In the genomic region with DNA sequence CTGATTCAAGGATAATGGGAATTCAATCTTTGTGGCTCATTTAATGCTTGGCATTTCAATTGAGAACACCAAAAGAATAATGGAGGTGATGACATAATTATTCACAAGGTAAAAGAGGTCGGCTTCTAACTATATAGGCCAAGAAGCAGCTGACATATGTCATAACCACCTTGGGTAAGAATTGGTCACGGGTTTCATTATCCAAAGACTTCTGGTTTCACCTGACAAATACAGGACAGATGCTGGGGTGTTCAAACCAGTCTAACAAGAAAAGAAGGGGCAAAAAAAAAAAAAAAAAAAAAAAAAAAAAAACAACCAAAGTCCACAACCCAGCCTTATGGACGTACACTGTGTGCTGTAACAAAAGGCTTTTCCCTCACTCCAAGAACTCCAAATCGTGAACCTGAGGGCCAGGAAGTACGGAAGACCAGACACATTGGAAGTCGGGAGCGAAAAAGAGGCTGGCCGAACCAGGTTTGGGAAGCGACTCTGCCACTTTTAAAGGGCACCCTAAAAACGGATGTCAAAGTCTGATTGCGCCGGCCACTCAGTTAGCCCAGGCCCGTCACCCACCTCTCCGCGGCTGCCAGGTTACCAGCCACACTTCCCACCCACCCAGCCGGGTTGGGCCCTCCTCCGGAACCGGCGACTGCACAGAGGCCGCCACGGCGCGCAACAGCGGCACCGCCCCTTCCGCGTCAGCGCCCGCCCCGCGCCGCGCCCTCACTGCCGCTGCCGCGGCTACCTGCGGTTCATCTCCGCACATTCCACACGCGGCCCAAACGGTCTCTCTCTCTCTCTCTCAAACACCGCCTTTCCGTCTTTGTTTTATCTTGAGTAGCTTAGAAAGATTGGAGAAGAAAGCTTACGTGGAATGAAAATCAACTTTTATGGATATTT, we compare ENCODE assay signal across 8 cellular contexts. TPM values are rescaled to one million over a fixed set of nuclear protein-coding genes. Genes with fewer than 3 reads are reported as not detected.
DNase-seq lines count a peak whose midpoint lies in the region; ATAC-seq and TF ChIP-seq lines count a peak whose summit lies in the region.

A gene with protein sequence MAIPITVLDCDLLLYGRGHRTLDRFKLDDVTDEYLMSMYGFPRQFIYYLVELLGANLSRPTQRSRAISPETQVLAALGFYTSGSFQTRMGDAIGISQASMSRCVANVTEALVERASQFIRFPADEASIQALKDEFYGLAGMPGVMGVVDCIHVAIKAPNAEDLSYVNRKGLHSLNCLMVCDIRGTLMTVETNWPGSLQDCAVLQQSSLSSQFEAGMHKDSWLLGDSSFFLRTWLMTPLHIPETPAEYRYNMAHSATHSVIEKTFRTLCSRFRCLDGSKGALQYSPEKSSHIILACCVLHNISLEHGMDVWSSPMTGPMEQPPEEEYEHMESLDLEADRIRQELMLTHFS (minus strand): TSS at position 677 of the 900 bp plus-strand sequence. CDS start 990 bp downstream, outside the sequence.

- DNase-seq in HFFc6 = peak; percentile 75
- DNase-seq in NAMALWA (ENCODE audit: low spot score) = peak; percentile 91
- DNase-seq in activated naive CD8-positive, alpha-beta T cell treated with anti-CD3 and anti-CD28 coated beads for 36 hours = peak; percentile 97
- DNase-seq in Right ventricle myocardium inferior (ENCODE audit: missing footprints) = peak; percentile 95
- peak; percentile 83 to 91 (median 84) for DNase-seq in ovary
- peak; percentile 89 to 90 for DNase-seq in thyroid gland

- peak within 1 kb of the TSS; percentile 100 for H3K27ac Mint-ChIP-seq in HFFc6
- H3K27ac Mint-ChIP-seq in activated naive CD8-positive, alpha-beta T cell treated with anti-CD3 and anti-CD28 coated beads for 36 hours = peak within 1 kb of the TSS; percentile 99

- WGBS in ovary, 3 donors = 1 to 3% (median 3%) methylated on average over 44 of the region's 44 CpGs
- 2 to 3% methylated on average over 40 to 43 of the region's 44 CpGs for WGBS in thyroid gland, 2 donors

- ATAC-seq in SK-N-SH treated with all-trans-retinoic acid at 6 μM for 48 hours = peak; percentile 98
- peak; percentile 99 for ATAC-seq in Right ventricle myocardium inferior

- H3K36me3 ChIP-seq in ovary = no peaks in the 10 kb centered on the region
- H3K36me3 ChIP-seq in thyroid gland = peaks cover 0 to 4% of the 10 kb centered on the region in 2 donors

- peak within 1 kb of the TSS; percentile 99 for H3K4me3 Mint-ChIP-seq in HFFc6
- H3K4me3 Mint-ChIP-seq in activated naive CD8-positive, alpha-beta T cell treated with anti-CD3 and anti-CD28 coated beads for 36 hours = peak within 1 kb of the TSS; percentile 93

- H3K4me1 Mint-ChIP-seq in HFFc6 (ENCODE audit: low read depth) = peaks cover 29% of the 10 kb centered on the region
- H3K4me1 Mint-ChIP-seq in activated naive CD8-positive, alpha-beta T cell treated with anti-CD3 and anti-CD28 coated beads for 36 hours = peaks cover 35% of the 10 kb centered on the region

- H3K27me3 Mint-ChIP-seq in HFFc6 (ENCODE audit: insufficient read depth) = peaks cover 4% of the 10 kb centered on the region; the same call in 1 of the 2 replicates
- H3K27me3 Mint-ChIP-seq in activated naive CD8-positive, alpha-beta T cell treated with anti-CD3 and anti-CD28 coated beads for 36 hours = no peaks in the 10 kb centered on the region

- TF ChIP-seq POLR2A in ovary (IDR thresholded peaks at IDR 0.05) (peak; percentile 35), thyroid gland (IDR thresholded peaks at IDR 0.05) (peak in 1 of 2 donors; percentile 55)

- H3K9me3 ChIP-seq in ovary (no peaks in the 10 kb centered on the region), thyroid gland (no peaks in the 10 kb centered on the region)

- H3K27ac ChIP-seq in ovary (peak within 1 kb of the TSS; percentile 88 to 93), thyroid gland (peak within 1 kb of the TSS; percentile 87 to 97 (median 97))

- no peaks in the 10 kb centered on the region for H3K9me3 Mint-ChIP-seq in HFFc6
- H3K9me3 Mint-ChIP-seq in activated naive CD8-positive, alpha-beta T cell treated with anti-CD3 and anti-CD28 coated beads for 36 hours = no peaks in the 10 kb centered on the region

- no peak for TF ChIP-seq CTCF in HFFc6 (IDR thresholded peaks at IDR 0.05)
- no peak for TF ChIP-seq CTCF in ovary (IDR thresholded peaks at IDR 0.05)
- no peak for TF ChIP-seq CTCF in thyroid gland (IDR thresholded peaks at IDR 0.05)

- TF ChIP-seq EP300 in ovary (IDR thresholded peaks at IDR 0.05) = no peak

- 0 out of 2 replicates have a peak, but pooled peaks cover 5% of the 10 kb centered on the region for H3K36me3 Mint-ChIP-seq in HFFc6 (ENCODE audit: low read depth)
- H3K36me3 Mint-ChIP-seq in activated naive CD8-positive, alpha-beta T cell treated with anti-CD3 and anti-CD28 coated beads for 36 hours = peaks cover 5% of the 10 kb centered on the region

- H3K4me3 ChIP-seq in GM08714 (ENCODE audit: low read length) = peak within 1 kb of the TSS; percentile 84
- H3K4me3 ChIP-seq in ovary = peak within 1 kb of the TSS; percentile 99
- peak within 1 kb of the TSS; percentile 81 to 94 (median 89) for H3K4me3 ChIP-seq in thyroid gland (replicated peaks in 1 of 3)

- intact Hi-C loops in Right ventricle myocardium inferior (cut with DNase I) = loop anchor here (5.0 to 10.0 kb wide), 2 partner anchors 78 to 96 kb away; no protein-coding TSS in a partner anchor
- intact Hi-C loops in ovary (cut with DNase I) = loop anchor here (5.0 to 10.0 kb wide), 3 partner anchors 222 to 232 kb away; a partner anchor contains a TSS
- intact Hi-C loops in thyroid gland (cut with DNase I) = loop anchor here (10.0 kb wide), 2 partner anchors 72 to 222 kb away; a partner anchor contains a TSS

- H3K4me1 ChIP-seq in ovary (ENCODE audit: insufficient read depth) (peaks cover 1% of the 10 kb centered on the region), thyroid gland (peaks cover 11 to 26% of the 10 kb centered on the region in 2 donors)

- H3K27me3 ChIP-seq in ovary (no peaks in the 10 kb centered on the region), thyroid gland (no peaks in the 10 kb centered on the region)

TF ChIP-seq in SK-N-SH treated with all-trans-retinoic acid at 6 μM for 48 hours, 23 proteins besides CTCF, POLR2A, EP300 and RAD21:
- no peak for TF ChIP-seq CSDC2 (CRISPR knock-in tag; IDR thresholded peaks at IDR 0.05)
- no peak for TF ChIP-seq ZNF70 (CRISPR knock-in tag; IDR thresholded peaks at IDR 0.05)
- no peak for TF ChIP-seq GLIS3 (CRISPR knock-in tag; IDR thresholded peaks at IDR 0.05)
- TF ChIP-seq, protein P1, sequence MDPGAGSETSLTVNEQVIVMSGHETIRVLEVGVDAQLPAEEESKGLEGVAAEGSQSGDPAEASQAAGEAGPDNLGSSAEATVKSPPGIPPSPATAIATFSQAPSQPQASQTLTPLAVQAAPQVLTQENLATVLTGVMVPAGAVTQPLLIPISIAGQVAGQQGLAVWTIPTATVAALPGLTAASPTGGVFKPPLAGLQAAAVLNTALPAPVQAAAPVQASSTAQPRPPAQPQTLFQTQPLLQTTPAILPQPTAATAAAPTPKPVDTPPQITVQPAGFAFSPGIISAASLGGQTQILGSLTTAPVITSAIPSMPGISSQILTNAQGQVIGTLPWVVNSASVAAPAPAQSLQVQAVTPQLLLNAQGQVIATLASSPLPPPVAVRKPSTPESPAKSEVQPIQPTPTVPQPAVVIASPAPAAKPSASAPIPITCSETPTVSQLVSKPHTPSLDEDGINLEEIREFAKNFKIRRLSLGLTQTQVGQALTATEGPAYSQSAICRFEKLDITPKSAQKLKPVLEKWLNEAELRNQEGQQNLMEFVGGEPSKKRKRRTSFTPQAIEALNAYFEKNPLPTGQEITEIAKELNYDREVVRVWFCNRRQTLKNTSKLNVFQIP (CRISPR knock-in tag; IDR thresholded peaks at IDR 0.05; ENCODE audit: borderline replicate concordance, low read depth) = no peak

RNA-seq across cellular contexts. Expression of the gene that starts here (rescaled TPM):
- 1 to 10 TPM; 3.8 to 5.2 (median 4.7) TPM for total RNA-seq in HFFc6 (2021; fragmentation: NEBNext Ultra II Directional; extraction: Animal tissue kit (Norgen Biotek cat#: 25700))
- 1 to 10 TPM; 2.6 to 4.5 TPM for total RNA-seq in activated naive CD8-positive, alpha-beta T cell treated with anti-CD3 and anti-CD28 coated beads for 36 hours
- total RNA-seq in Right ventricle myocardium inferior (3.5 TPM), ovary (1 to 10 TPM; 1.4 to 4.9 (median 3.2) TPM), thyroid gland (1 to 10 TPM; 1.3 to 6.2 (median 3.5) TPM)
- polyA plus RNA-seq in ovary = 1 to 10 TPM; 1.3 to 2.2 TPM

Comparison
In these comparisons a context has a peak if more than half of its experiments do, and no peak if none do; other contexts are left out.
1. Peak in every context shown above with its lines: DNase-seq, ATAC-seq, H3K4me3 ChIP-seq and H3K27ac ChIP-seq.